ENCODE assay signal across 9 cellular contexts in the genomic region with DNA sequence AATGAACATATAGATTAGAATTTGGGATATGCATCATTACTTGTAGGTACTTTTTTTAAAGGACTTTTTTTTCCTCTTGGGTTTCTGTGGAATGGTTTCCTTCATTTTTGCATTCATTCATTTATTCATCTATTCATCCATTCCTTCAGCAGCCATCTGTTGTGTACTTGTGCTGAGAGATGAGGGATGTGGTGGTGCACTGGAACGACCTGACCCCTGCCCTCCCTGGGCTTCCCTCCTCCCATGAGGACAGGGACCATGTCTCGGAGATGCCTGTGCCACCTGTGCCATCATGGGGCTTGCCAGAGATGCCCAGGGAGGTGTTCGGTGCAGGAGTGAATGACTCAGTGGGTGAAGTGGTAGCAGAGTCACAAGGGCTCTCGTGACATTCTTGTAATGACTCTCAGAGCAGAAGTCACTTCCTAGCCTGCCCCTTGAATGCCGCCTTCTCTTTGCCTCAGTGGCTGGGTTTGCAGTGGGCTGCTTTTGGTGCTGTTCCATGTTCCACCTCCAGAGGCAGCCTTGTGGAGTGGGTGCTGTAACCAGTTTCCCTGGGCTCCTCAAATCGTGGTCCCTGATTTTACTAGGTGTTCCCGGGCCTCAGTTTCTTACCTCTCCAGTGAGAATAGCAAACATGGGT. TPM values are rescaled to one million over a fixed set of nuclear protein-coding genes. Genes with fewer than 3 reads are reported as not detected.
DNase-seq lines count a peak whose midpoint lies in the region; ATAC-seq, FAIRE-seq and TF ChIP-seq lines count a peak whose summit lies in the region.
"Had no signal": no experiment of that assay in that cellular context is flagged by ENCODE, and none has a peak within 500 bp of the region (broad histone marks: within the 10 kb centered on the region; RNA-seq: fewer than 3 reads in every experiment).

No MANE protein-coding gene starts in this region.

- no peak overlapping the region for H3K4me3 ChIP-seq in kidney epithelial cell (ENCODE audit: low read depth, low read length)
- H3K4me3 ChIP-seq: SJSA1 had no signal

- no peaks in the 10 kb centered on the region for H3K36me3 ChIP-seq in kidney epithelial cell (ENCODE audit: control insufficient read depth, insufficient read depth, low read length)

- DNase-seq in GM18507 (ENCODE audit: extremely low spot score, insufficient read length, low read depth) = no peak
- DNase-seq in activated CD8-positive, alpha-beta T cell treated with anti-CD3 and anti-CD28 coated beads for 36 hours = peak; percentile 90
- no peak for DNase-seq in kidney epithelial cell (ENCODE audit: low read depth)
- DNase-seq in GM19238 (ENCODE audit: insufficient read length, low spot score) = no peak
- no peak for DNase-seq in NCI-H146 treated with DMSO at 0.1 percent for 48 hours (lab: John Stamatoyannopoulos, UW; ENCODE audit: unreplicated experiment)
- no peak for DNase-seq in NCI-H1436 (lab: John Stamatoyannopoulos, UW)
- no peak for DNase-seq in C1 segment of cervical spinal cord (lab: John Stamatoyannopoulos, UW)

- POLR2A ChIA-PET in activated CD8-positive, alpha-beta T cell treated with anti-CD3 and anti-CD28 coated beads for 36 hours (lab: Charles Lee) = interaction anchor here (1.3 kb wide), 1 partner anchor 236 kb away, joined by 4 read pairs; no protein-coding TSS in a partner anchor

- no peaks in the 10 kb centered on the region for H3K27me3 Mint-ChIP-seq in activated CD8-positive, alpha-beta T cell treated with anti-CD3 and anti-CD28 coated beads for 36 hours

- peaks cover 42% of the 10 kb centered on the region for H3K36me3 Mint-ChIP-seq in activated CD8-positive, alpha-beta T cell treated with anti-CD3 and anti-CD28 coated beads for 36 hours (ENCODE audit: low read depth)

- H3K27me3 ChIP-seq in kidney epithelial cell (ENCODE audit: control insufficient read depth, insufficient read depth, low read length) = no peaks in the 10 kb centered on the region
- H3K27me3 ChIP-seq: SJSA1 had no signal

- peak overlapping the region; percentile 21 for H3K4me3 Mint-ChIP-seq in activated CD8-positive, alpha-beta T cell treated with anti-CD3 and anti-CD28 coated beads for 36 hours

- CTCF ChIA-PET in activated CD8-positive, alpha-beta T cell treated with anti-CD3 and anti-CD28 coated beads for 36 hours (lab: Charles Lee) = interaction anchor here (2.0 to 2.4 kb wide), 2 partner anchors 12 to 23 kb away, joined by 4 to 8 read pairs; no protein-coding TSS in a partner anchor

- no peaks in the 10 kb centered on the region for H3K9me3 Mint-ChIP-seq in activated CD8-positive, alpha-beta T cell treated with anti-CD3 and anti-CD28 coated beads for 36 hours

- H3K27ac Mint-ChIP-seq in activated CD8-positive, alpha-beta T cell treated with anti-CD3 and anti-CD28 coated beads for 36 hours = peak overlapping the region; percentile 86

- TF ChIP-seq CTCF in activated CD8-positive, alpha-beta T cell treated with anti-CD3 and anti-CD28 coated beads for 36 hours (IDR thresholded peaks at IDR 0.05) = peak; percentile 72
- TF ChIP-seq CTCF in kidney epithelial cell (IDR thresholded peaks at IDR 0.05; ENCODE audit: insufficient read depth, low read length, poor library complexity, severe bottlenecking) = peak; percentile 24

- ATAC-seq in HG03196 (IDR thresholded peaks at IDR 0.05; ENCODE audit: unreplicated experiment) = peak; percentile 46
- peak; percentile 93 for ATAC-seq in activated CD8-positive, alpha-beta T cell treated with anti-CD3 and anti-CD28 coated beads for 36 hours

- peak; percentile 33 for FAIRE-seq in GM18507 (lab: Jason Lieb, UNC)

- peaks cover 64% of the 10 kb centered on the region for H3K4me1 Mint-ChIP-seq in activated CD8-positive, alpha-beta T cell treated with anti-CD3 and anti-CD28 coated beads for 36 hours (ENCODE audit: low read depth)

- intact Hi-C loops in activated CD8-positive, alpha-beta T cell treated with anti-CD3 and anti-CD28 coated beads for 36 hours (cut with micrococcal nuclease) = loop anchor here (2.0 kb wide), 1 partner anchor 107 kb away; no protein-coding TSS in a partner anchor

RNA-seq across cellular contexts. Expression of a gene that starts 43.9 kb away (rescaled TPM):
- total RNA-seq in activated CD8-positive, alpha-beta T cell treated with anti-CD3 and anti-CD28 coated beads for 36 hours = 10 to 100 TPM; 20.4 to 21.7 TPM
- 19.8 and 20.9 TPM in 2 replicates for total RNA-seq in kidney epithelial cell

RNA-seq across cellular contexts. Expression of a gene that starts 46.0 kb away (rescaled TPM):
- 10 to 100 TPM; 24.8 to 25.3 TPM for total RNA-seq in activated CD8-positive, alpha-beta T cell treated with anti-CD3 and anti-CD28 coated beads for 36 hours
- total RNA-seq in kidney epithelial cell = 60.1 and 62.5 TPM in 2 replicates
